8 cellular contexts compared by ENCODE assay signal in genomic region chr3:152021951-152022461, GRCh38.
A peak's percentile ranks its signal among the peaks of the same experiment; 100 is the strongest.
DNase-seq lines count a peak whose midpoint lies in the region; ATAC-seq and TF ChIP-seq lines count a peak whose summit lies in the region.

No MANE protein-coding gene starts in this region.

- no peak for ATAC-seq in right lobe of liver
- no peak for ATAC-seq in HG03280 (IDR thresholded peaks at IDR 0.05; ENCODE audit: unreplicated experiment)
- ATAC-seq in heart left ventricle: no peak

- no peak overlapping the region for H3K4me3 Mint-ChIP-seq in osteocyte (ENCODE audit: unreplicated experiment)

- no peak for TF ChIP-seq CTCF in astrocyte of the spinal cord (IDR thresholded peaks at IDR 0.05; ENCODE audit: low read depth, low read length)
- no peak for TF ChIP-seq CTCF in osteocyte (IDR thresholded peaks at IDR 0.05)
- no peak for TF ChIP-seq CTCF in right lobe of liver (IDR thresholded peaks at IDR 0.05)
- TF ChIP-seq CTCF in heart left ventricle (IDR thresholded peaks at IDR 0.05): no peak

- TF ChIP-seq POLR2A in right lobe of liver (IDR thresholded peaks at IDR 0.05) (no peak), heart left ventricle (IDR thresholded peaks at IDR 0.05) (no peak)

- H3K27me3 Mint-ChIP-seq in osteocyte (ENCODE audit: unreplicated experiment): no peaks in the 10 kb centered on the region

- no CpG with 5 or more reads among the region's 4 CpGs for WGBS in right lobe of liver (ENCODE audit: insufficient coverage, low coverage, low lambda C conversion rate, missing lambda C conversion rate)
- 79 to 89% (median 81%) methylated on average over 4 of the region's 4 CpGs for WGBS in heart left ventricle, 4 donors

- H3K9me3 Mint-ChIP-seq in osteocyte (ENCODE audit: unreplicated experiment): peaks cover 5% of the 10 kb centered on the region

- no peaks in the 10 kb centered on the region for H3K36me3 ChIP-seq in right lobe of liver
- no peaks in the 10 kb centered on the region for H3K36me3 ChIP-seq in heart left ventricle

- H3K27ac ChIP-seq in right lobe of liver: no peak overlapping the region
- no peak overlapping the region for H3K27ac ChIP-seq in heart left ventricle

- H3K36me3 Mint-ChIP-seq in osteocyte (ENCODE audit: unreplicated experiment): no peaks in the 10 kb centered on the region

- intact Hi-C loops in right lobe of liver (cut with DNase I): no loop called here
- intact Hi-C loops in heart left ventricle (cut with DNase I): no loop called here

- in situ Hi-C loops in astrocyte of the spinal cord (cut with HindIII; ENCODE audit: low sequenced_read_pairs): no loop called here

- H3K27me3 ChIP-seq in right lobe of liver: no peaks in the 10 kb centered on the region
- H3K27me3 ChIP-seq in heart left ventricle: no peaks in the 10 kb centered on the region

- no peak overlapping the region for H3K4me3 ChIP-seq in astrocyte of the spinal cord (ENCODE audit: low read depth, low read length)
- H3K4me3 ChIP-seq in right lobe of liver: no peak overlapping the region
- no peak overlapping the region for H3K4me3 ChIP-seq in heart left ventricle

- H3K27ac Mint-ChIP-seq in osteocyte (ENCODE audit: unreplicated experiment): peak overlapping the region; percentile 67

- DNase-seq in EH (ENCODE audit: low read depth): peak; percentile 43
- DNase-seq in HT1080 (ENCODE audit: low read depth): peak; percentile 94
- DNase-seq in astrocyte of the spinal cord (ENCODE audit: low read depth, low spot score): peak; percentile 55
- DNase-seq in osteocyte (ENCODE audit: extremely low spot score, unreplicated experiment): no peak
- DNase-seq in activated gamma-delta T cell treated with Interleukin-2 at 50 U/mL for 16 hours: no peak
- no peak for DNase-seq in right lobe of liver
- DNase-seq in heart left ventricle: no peak

- peaks cover 62% of the 10 kb centered on the region for H3K4me1 Mint-ChIP-seq in osteocyte (ENCODE audit: unreplicated experiment)

- H3K9me3 ChIP-seq in right lobe of liver (no peaks in the 10 kb centered on the region), heart left ventricle (no peaks in the 10 kb centered on the region)

- H3K4me1 ChIP-seq in right lobe of liver (no peaks in the 10 kb centered on the region), heart left ventricle (no peaks in the 10 kb centered on the region)

Comparison
In these comparisons a context has a peak if more than half of its experiments do, and no peak if none do; other contexts are left out.
1. DNase-seq: peak in EH (single experiment), HT1080 (single experiment) and astrocyte of the spinal cord (single experiment); none in osteocyte (single experiment), activated gamma-delta T cell treated with Interleukin-2 at 50 U/mL for 16 hours (single experiment), right lobe of liver (0 of 3) and heart left ventricle (0 of 5).